In the genomic region with DNA sequence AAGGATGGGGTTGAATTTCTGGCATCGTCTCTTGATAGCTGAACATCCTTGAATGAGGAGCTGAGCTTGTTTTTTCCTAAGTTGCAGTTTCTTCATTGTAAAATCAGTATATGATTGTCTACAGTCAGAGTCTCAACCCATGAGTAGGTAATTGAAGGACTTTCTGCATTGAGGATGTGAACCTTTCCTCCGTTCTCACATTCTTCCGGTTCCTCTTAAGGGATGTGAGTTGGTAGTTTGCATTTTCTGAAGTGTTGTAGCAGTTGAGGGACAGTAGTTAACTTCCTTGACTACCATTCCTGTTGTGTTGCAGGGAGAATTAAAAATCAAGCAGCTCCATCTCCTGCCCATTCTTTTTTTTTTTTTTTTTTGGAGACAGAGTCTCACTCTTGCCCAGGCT, we compare ENCODE assay signal across 10 cellular contexts. TPM values are rescaled to one million over a fixed set of nuclear protein-coding genes. Genes with fewer than 3 reads are reported as not detected.
DNase-seq lines count a peak whose midpoint lies in the region; ATAC-seq and TF ChIP-seq lines count a peak whose summit lies in the region.
"Had no signal": no experiment of that assay in that cellular context is flagged by ENCODE, and none has a peak within 500 bp of the region (broad histone marks: within the 10 kb centered on the region; RNA-seq: fewer than 3 reads in every experiment).

No MANE protein-coding gene starts in this region.

- H3K9ac ChIP-seq in smooth muscle cell (ENCODE audit: low read depth), result no peak overlapping the region

- peaks cover 6% of the 10 kb centered on the region for H3K4me1 ChIP-seq in smooth muscle cell (ENCODE audit: low read depth)

- no peak overlapping the region for H2AFZ ChIP-seq in smooth muscle cell (ENCODE audit: low read depth)

- WGBS in smooth muscle cell (ENCODE audit: low lambda C conversion rate), result 94% methylated on average over 3 of the region's 3 CpGs

- intact Hi-C loops in left colon (cut with DNase I, micrococcal nuclease), result no loop called here

- H3K4me3 ChIP-seq in HL-60 (replicated peaks; ENCODE audit: insufficient read depth, low read length), result no peak overlapping the region
- H3K4me3 ChIP-seq in coronary artery, result no peak overlapping the region
- no peak overlapping the region for H3K4me3 ChIP-seq in smooth muscle cell
- H3K4me3 ChIP-seq: K562, pancreas had no signal

- H3K4me2 ChIP-seq in smooth muscle cell, result no peak overlapping the region

- H3K27ac ChIP-seq in HL-60 (replicated peaks), result peak overlapping the region; percentile 67
- peak overlapping the region; percentile 85 for H3K27ac ChIP-seq in coronary artery
- peak overlapping the region; percentile 99 for H3K27ac ChIP-seq in smooth muscle cell (ENCODE audit: low read depth)

- peak; percentile 53 for ATAC-seq in GM18858 (IDR thresholded peaks at IDR 0.05; ENCODE audit: unreplicated experiment)
- no peak for ATAC-seq in left colon
- ATAC-seq in GM19035 (IDR thresholded peaks at IDR 0.05; ENCODE audit: unreplicated experiment), result no peak
- ATAC-seq: K562 had no signal

- no peaks in the 10 kb centered on the region for H4K20me1 ChIP-seq in smooth muscle cell (ENCODE audit: low read depth)

- H3F3A ChIP-seq in smooth muscle cell (ENCODE audit: low read depth), result peaks cover 29% of the 10 kb centered on the region

- no peaks in the 10 kb centered on the region for H3K36me3 ChIP-seq in smooth muscle cell (ENCODE audit: low read depth)

- DNase-seq in HL-60 (ENCODE audit: low read depth in 1 of 2, low spot score in 1 of 2) (no peak), coronary artery (ENCODE audit: low spot score) (no peak), smooth muscle cell (lab: John Stamatoyannopoulos, UW; ENCODE audit: unreplicated experiment) (no peak), NCI-H146 treated with DMSO at 0.1 percent for 48 hours (lab: John Stamatoyannopoulos, UW; ENCODE audit: unreplicated experiment) (no peak), RPMI8226 (no peak), left colon (no peak)
- DNase-seq: pancreas had no signal

- no peaks in the 10 kb centered on the region for H3K27me3 ChIP-seq in HL-60 (ENCODE audit: insufficient read depth, poor library complexity, severe bottlenecking)
- H3K27me3 ChIP-seq in smooth muscle cell (ENCODE audit: low read depth), result no peaks in the 10 kb centered on the region
- H3K27me3 ChIP-seq: pancreas had no signal

- H3K9me3 ChIP-seq in smooth muscle cell (replicated peaks; ENCODE audit: low read depth), result no peaks in the 10 kb centered on the region
- H3K9me3 ChIP-seq: pancreas had no signal

- H3K79me2 ChIP-seq in smooth muscle cell (ENCODE audit: low read depth), result no peaks in the 10 kb centered on the region

- TF ChIP-seq CTCF in HL-60 (IDR thresholded peaks at IDR 0.05; ENCODE audit: insufficient read depth, low read length), result no peak
- TF ChIP-seq CTCF in coronary artery (IDR thresholded peaks at IDR 0.05), result no peak
- no peak for TF ChIP-seq CTCF in smooth muscle cell (IDR thresholded peaks at IDR 0.05; ENCODE audit: borderline replicate concordance, insufficient read depth, poor library complexity, severe bottlenecking)

RNA-seq across cellular contexts. Expression of gene TPCN1, which starts 19.1 kb away (rescaled TPM):
- total RNA-seq in smooth muscle cell (12.1 and 12.9 TPM in 2 replicates), left colon (10 to 100 TPM; 84.7 to 96.4 TPM)
- polyA plus RNA-seq in smooth muscle cell, result 29.2 and 29.6 TPM in 2 replicates

RNA-seq across cellular contexts. Expression of gene RITA1, which starts 54.9 kb away (rescaled TPM):
- total RNA-seq in smooth muscle cell, result 9.1 and 9.6 TPM in 2 replicates
- 12.2 and 14.0 TPM in 2 replicates for polyA plus RNA-seq in smooth muscle cell
- 10 to 100 TPM; 17.4 to 18.0 TPM for total RNA-seq in left colon

RNA-seq across cellular contexts. Expression of gene DDX54, which starts 55.1 kb away (rescaled TPM):
- total RNA-seq in smooth muscle cell (19.3 and 39.3 TPM in 2 replicates), left colon (10 to 100 TPM; 42.0 to 56.9 TPM)
- 28.3 and 32.5 TPM in 2 replicates for polyA plus RNA-seq in smooth muscle cell
